ENCODE assay signal across 8 cellular contexts in the genomic region with DNA sequence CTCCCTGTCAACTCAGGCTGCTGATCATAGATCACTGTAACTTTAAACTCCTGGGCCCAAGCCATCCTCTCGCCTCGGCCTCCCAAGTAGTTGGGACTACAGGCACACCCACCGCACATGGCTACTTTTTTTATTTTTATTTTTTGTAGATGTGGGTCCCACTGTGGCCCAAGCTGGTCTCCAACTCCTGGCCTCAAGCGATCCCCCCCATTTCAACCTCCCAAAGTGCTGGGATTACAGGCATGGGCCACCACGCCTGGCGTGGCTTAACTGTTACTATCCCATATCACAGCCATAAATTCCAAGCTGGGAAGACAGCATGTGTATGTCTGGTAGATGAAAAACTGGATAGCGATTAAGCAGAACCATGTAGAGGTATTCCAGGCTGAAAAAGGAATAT. TPM values are rescaled to one million over a fixed set of nuclear protein-coding genes. Genes with fewer than 3 reads are reported as not detected.
DNase-seq lines count a peak whose midpoint lies in the region; ATAC-seq lines count a peak whose summit lies in the region.

No MANE protein-coding gene starts in this region.

- H3K27me3 Mint-ChIP-seq in T-helper 2 cell treated with Interferon-gamma antibody and Interleukin-4, amounts not matched to agents 5 μg/mL and 100 μg/mL, for 36 hours (ENCODE audit: low read depth), result no peaks in the 10 kb centered on the region
- H3K27me3 Mint-ChIP-seq in activated T-helper 2 cell treated with anti-CD3 and anti-CD28 coated beads, Interferon-gamma antibody, Interleukin-2, Interleukin-4, amounts not matched to agents 10 μg/mL and 5 μg/mL and 100 μg/mL, durations not matched to agents 14 hours and 24 hours and 36 hours (ENCODE audit: low read depth), result no peaks in the 10 kb centered on the region
- peaks cover 0 to 14% (median 5%) of the 10 kb centered on the region in 3 donors for H3K27me3 Mint-ChIP-seq in immature natural killer cell (ENCODE audit: low read depth in 3 of 3)

- no peak overlapping the region for H3K27ac Mint-ChIP-seq in T-helper 2 cell treated with Interferon-gamma antibody and Interleukin-4, amounts not matched to agents 5 μg/mL and 100 μg/mL, for 36 hours
- H3K27ac Mint-ChIP-seq in activated T-helper 2 cell treated with anti-CD3 and anti-CD28 coated beads, Interferon-gamma antibody, Interleukin-2, Interleukin-4, amounts not matched to agents 10 μg/mL and 5 μg/mL and 100 μg/mL, durations not matched to agents 14 hours and 24 hours and 36 hours, result no peak overlapping the region
- peak overlapping the region; percentile 59 to 94 (median 80) for H3K27ac Mint-ChIP-seq in immature natural killer cell

- peak overlapping the region; percentile 80 for H3K27ac ChIP-seq in substantia nigra (ENCODE audit: low read depth, low read length, poor library complexity, severe bottlenecking)

- intact Hi-C loops in activated T-helper 2 cell treated with anti-CD3 and anti-CD28 coated beads, Interferon-gamma antibody, Interleukin-2, Interleukin-4, amounts not matched to agents 10 μg/mL and 5 μg/mL and 100 μg/mL, durations not matched to agents 14 hours and 24 hours and 36 hours (cut with micrococcal nuclease), result loop anchor here (1.0 kb wide), 3 partner anchors 16 to 43 kb away; a partner anchor contains a TSS

- H3K4me3 Mint-ChIP-seq in T-helper 2 cell treated with Interferon-gamma antibody and Interleukin-4, amounts not matched to agents 5 μg/mL and 100 μg/mL, for 36 hours, result peak overlapping the region; percentile 96
- H3K4me3 Mint-ChIP-seq in activated T-helper 2 cell treated with anti-CD3 and anti-CD28 coated beads, Interferon-gamma antibody, Interleukin-2, Interleukin-4, amounts not matched to agents 10 μg/mL and 5 μg/mL and 100 μg/mL, durations not matched to agents 14 hours and 24 hours and 36 hours (ENCODE audit: low read depth), result peak overlapping the region; percentile 88
- peak overlapping the region; percentile 90 to 94 (median 92) for H3K4me3 Mint-ChIP-seq in immature natural killer cell

- H3K36me3 Mint-ChIP-seq in T-helper 2 cell treated with Interferon-gamma antibody and Interleukin-4, amounts not matched to agents 5 μg/mL and 100 μg/mL, for 36 hours (ENCODE audit: low read depth), result peaks cover 24% of the 10 kb centered on the region
- H3K36me3 Mint-ChIP-seq in activated T-helper 2 cell treated with anti-CD3 and anti-CD28 coated beads, Interferon-gamma antibody, Interleukin-2, Interleukin-4, amounts not matched to agents 10 μg/mL and 5 μg/mL and 100 μg/mL, durations not matched to agents 14 hours and 24 hours and 36 hours (ENCODE audit: low read depth), result peaks cover 33% of the 10 kb centered on the region
- peaks cover 3 to 9% (median 5%) of the 10 kb centered on the region in 3 donors for H3K36me3 Mint-ChIP-seq in immature natural killer cell

- no peak for ATAC-seq in GM19035 (IDR thresholded peaks at IDR 0.05; ENCODE audit: unreplicated experiment)

- in situ Hi-C loops in KBM-7 (cut with MboI; ENCODE audit: low pct_unique_long_range_greater_than_20kb, low sequenced_read_pairs), result no loop called here

- no peaks in the 10 kb centered on the region for H3K9me3 Mint-ChIP-seq in T-helper 2 cell treated with Interferon-gamma antibody and Interleukin-4, amounts not matched to agents 5 μg/mL and 100 μg/mL, for 36 hours
- no peaks in the 10 kb centered on the region for H3K9me3 Mint-ChIP-seq in activated T-helper 2 cell treated with anti-CD3 and anti-CD28 coated beads, Interferon-gamma antibody, Interleukin-2, Interleukin-4, amounts not matched to agents 10 μg/mL and 5 μg/mL and 100 μg/mL, durations not matched to agents 14 hours and 24 hours and 36 hours
- no peaks in the 10 kb centered on the region for H3K9me3 Mint-ChIP-seq in immature natural killer cell

- peaks cover 31% of the 10 kb centered on the region for H3K4me1 Mint-ChIP-seq in T-helper 2 cell treated with Interferon-gamma antibody and Interleukin-4, amounts not matched to agents 5 μg/mL and 100 μg/mL, for 36 hours (ENCODE audit: low read depth)
- peaks cover 29% of the 10 kb centered on the region for H3K4me1 Mint-ChIP-seq in activated T-helper 2 cell treated with anti-CD3 and anti-CD28 coated beads, Interferon-gamma antibody, Interleukin-2, Interleukin-4, amounts not matched to agents 10 μg/mL and 5 μg/mL and 100 μg/mL, durations not matched to agents 14 hours and 24 hours and 36 hours (ENCODE audit: low read depth)
- peaks cover 27 to 36% of the 10 kb centered on the region in 2 donors for H3K4me1 Mint-ChIP-seq in immature natural killer cell

- DNase-seq in T-helper 2 cell treated with Interferon-gamma antibody and Interleukin-4, amounts not matched to agents 5 μg/mL and 100 μg/mL, for 36 hours (ENCODE audit: low spot score), result no peak
- DNase-seq in T-helper 2 cell (no peak), immature natural killer cell (no peak), substantia nigra (lab: John Stamatoyannopoulos, UW) (no peak), GOT3 (lab: John Stamatoyannopoulos, UW) (no peak), KBM-7 (no peak)
- no peak for DNase-seq in activated T-helper 2 cell treated with anti-CD3 and anti-CD28 coated beads, Interferon-gamma antibody, Interleukin-2, Interleukin-4, amounts not matched to agents 10 μg/mL and 5 μg/mL and 100 μg/mL, durations not matched to agents 14 hours and 24 hours and 36 hours (ENCODE audit: low spot score)

RNA-seq across cellular contexts. Expression of a gene that starts 1.0 kb away (rescaled TPM):
- 92.4 and 95.2 TPM in 2 replicates for total RNA-seq in activated T-helper 2 cell treated with anti-CD3 and anti-CD28 coated beads, Interferon-gamma antibody, Interleukin-2, Interleukin-4, amounts not matched to agents 10 μg/mL and 5 μg/mL and 100 μg/mL, durations not matched to agents 14 hours and 24 hours and 36 hours
- 100 to 1,000 TPM in 1 of 3 donors, 10 to 100 TPM in 2; 71.5 to 140 (median 80.6) TPM for polyA plus RNA-seq in immature natural killer cell

RNA-seq across cellular contexts. Expression of a gene that starts 1.2 kb away (rescaled TPM):
- 15.9 and 16.1 TPM in 2 replicates for total RNA-seq in activated T-helper 2 cell treated with anti-CD3 and anti-CD28 coated beads, Interferon-gamma antibody, Interleukin-2, Interleukin-4, amounts not matched to agents 10 μg/mL and 5 μg/mL and 100 μg/mL, durations not matched to agents 14 hours and 24 hours and 36 hours
- polyA plus RNA-seq in immature natural killer cell, result 1 to 10 TPM; 1.0 to 3.1 (median 1.5) TPM

RNA-seq across cellular contexts. Expression of a gene that starts 15.6 kb away (rescaled TPM):
- 37.4 and 42.8 TPM in 2 replicates for total RNA-seq in activated T-helper 2 cell treated with anti-CD3 and anti-CD28 coated beads, Interferon-gamma antibody, Interleukin-2, Interleukin-4, amounts not matched to agents 10 μg/mL and 5 μg/mL and 100 μg/mL, durations not matched to agents 14 hours and 24 hours and 36 hours
- polyA plus RNA-seq in immature natural killer cell, result 10 to 100 TPM in 2 of 3 donors, 1 to 10 TPM in 1; 5.9 to 14.7 (median 10.9) TPM

RNA-seq across cellular contexts. Expression of a gene that starts 16.8 kb away (rescaled TPM):
- total RNA-seq in activated T-helper 2 cell treated with anti-CD3 and anti-CD28 coated beads, Interferon-gamma antibody, Interleukin-2, Interleukin-4, amounts not matched to agents 10 μg/mL and 5 μg/mL and 100 μg/mL, durations not matched to agents 14 hours and 24 hours and 36 hours, result 228 and 234 TPM in 2 replicates
- polyA plus RNA-seq in immature natural killer cell, result 100 to 1,000 TPM; 108 to 187 (median 123) TPM

RNA-seq across cellular contexts. Expression of a gene that starts 46.4 kb away (rescaled TPM):
- 9.9 and 10.5 TPM in 2 replicates for total RNA-seq in activated T-helper 2 cell treated with anti-CD3 and anti-CD28 coated beads, Interferon-gamma antibody, Interleukin-2, Interleukin-4, amounts not matched to agents 10 μg/mL and 5 μg/mL and 100 μg/mL, durations not matched to agents 14 hours and 24 hours and 36 hours
- polyA plus RNA-seq in immature natural killer cell, result 1 to 10 TPM in 1 of 3 donors, under 1 TPM in 1, not detected in 1; 0.68 to 1.3 TPM

Comparison
In these comparisons a context has a peak if more than half of its experiments do, and no peak if none do; other contexts are left out.
1. H3K27ac Mint-ChIP-seq: peak in immature natural killer cell (6 of 6); none in T-helper 2 cell treated with Interferon-gamma antibody and Interleukin-4, amounts not matched to agents 5 μg/mL and 100 μg/mL, for 36 hours (single experiment) and activated T-helper 2 cell treated with anti-CD3 and anti-CD28 coated beads, Interferon-gamma antibody, Interleukin-2, Interleukin-4, amounts not matched to agents 10 μg/mL and 5 μg/mL and 100 μg/mL, durations not matched to agents 14 hours and 24 hours and 36 hours (single experiment).
2. Peak in every context shown above with its lines, with median percentiles within 50 percentile points of each other: H3K4me3 Mint-ChIP-seq.